In genomic region chr7:81190997-81191747, GRCh38 we compare ENCODE assay signal across 1 cellular context.
TF ChIP-seq lines count a peak whose summit lies in the region.

No MANE protein-coding gene starts in this region.

TF ChIP-seq in K562, 482 proteins besides CTCF, POLR2A, EP300 and RAD21 (continued from another document):
- peak; percentile 68; the same call in 1 of the 2 replicates for TF ChIP-seq JUND (IDR thresholded peaks at IDR 0.05; ENCODE audit: borderline replicate concordance, low read depth, low read length)
- TF ChIP-seq JUND (tag; IDR thresholded peaks at IDR 0.05; ENCODE audit: borderline replicate concordance, low read depth, low read length) = 0 out of 3 replicates have a peak, but pooled peaks have one; percentile 26
- no peak for TF ChIP-seq ZNF699 (CRISPR knock-in tag; IDR thresholded peaks at IDR 0.05; ENCODE audit: insufficient replicate concordance)
- TF ChIP-seq ZNF175 (CRISPR knock-in tag; IDR thresholded peaks at IDR 0.05; ENCODE audit: low read depth) = 0 out of 2 replicates have a peak, but pooled peaks have one; percentile 20
- no peak for TF ChIP-seq ZNF354B (CRISPR knock-in tag; IDR thresholded peaks at IDR 0.05)
- peak; percentile 57 for TF ChIP-seq MEIS2 (IDR thresholded peaks at IDR 0.05; ENCODE audit: partially characterized antibody)
- TF ChIP-seq, protein P1, sequence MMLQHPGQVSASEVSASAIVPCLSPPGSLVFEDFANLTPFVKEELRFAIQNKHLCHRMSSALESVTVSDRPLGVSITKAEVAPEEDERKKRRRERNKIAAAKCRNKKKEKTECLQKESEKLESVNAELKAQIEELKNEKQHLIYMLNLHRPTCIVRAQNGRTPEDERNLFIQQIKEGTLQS (IDR thresholded peaks at IDR 0.05) = peak; percentile 68
- TF ChIP-seq, protein P1 (CRISPR knock-in tag; conservative IDR thresholded peaks at IDR 0.05) = no peak
- TF ChIP-seq FOSL1 (tag; conservative IDR thresholded peaks at IDR 0.05) = peak; percentile 77
- TF ChIP-seq NR2C2 (CRISPR knock-in tag; IDR thresholded peaks at IDR 0.05) = no peak
- TF ChIP-seq NR2C2 (tag; IDR thresholded peaks at IDR 0.05) = 0 out of 2 replicates have a peak, but pooled peaks have one; percentile 21
- no peak for TF ChIP-seq ZBTB49 (CRISPR knock-in tag; IDR thresholded peaks at IDR 0.05; ENCODE audit: borderline replicate concordance)
